ENCODE assay signal across 21 cellular contexts in genomic region chr3:36135863-36136262, GRCh38.
"Had no signal": no experiment of that assay in that cellular context is flagged by ENCODE, and none has a peak within 500 bp of the region (broad histone marks: within the 10 kb centered on the region; RNA-seq: fewer than 3 reads in every experiment).

No MANE protein-coding gene starts in this region.

- ATAC-seq: activated T-helper 17 cell treated with anti-CD3 and anti-CD28 coated beads, Interleukin-2, amount 50 U/mL, for 72 hours; Right ventricle myocardium inferior had no signal

- DNase-seq: activated CD4-positive, alpha-beta memory T cell treated with anti-CD3 and anti-CD28 coated beads, Interleukin-2, amount 10 ng/mL, durations not matched to agents 7 days and 5 days; activated CD4-positive, alpha-beta T cell treated with anti-CD3 and anti-CD28 coated beads, Interleukin-2, amount 50 U/mL, for 1 hour; activated CD4-positive, CD25-positive, alpha-beta regulatory T cell; activated gamma-delta T cell; activated naive CD4-positive, alpha-beta T cell treated with anti-CD3 and anti-CD28 coated beads for 36 hours; activated T-cell treated with anti-CD3 and anti-CD28 coated beads for 4 hours; activated T-cell treated with anti-CD3 and anti-CD28 coated beads, Interleukin-2, amount 50 U/mL, for 48 hours; amygdala; KG1; NCI-H1092; NCI-H1417; NCI-H1930; NCI-H510A treated with DMSO at 0.1 percent for 48 hours; NCI-H748 treated with DMSO at 0.1 percent for 48 hours; RPMI8226; SJCRH30; SK-N-SH; T-helper 1 cell had no signal

- H3K9me3 ChIP-seq: SJCRH30, SK-N-SH had no signal

- H3K4me1 ChIP-seq: SJCRH30 had no signal

- H3K4me3 ChIP-seq: SJCRH30 had no signal

- H3K27ac ChIP-seq: SJCRH30, VCaP had no signal

- H3K27me3 ChIP-seq: SJCRH30 had no signal

- H3K36me3 ChIP-seq: SJCRH30 had no signal
